Comparison of ENCODE assay signal across 1 cellular context in genomic region chr15:72163719-72164118, GRCh38.
TF ChIP-seq lines count a peak whose summit lies in the region.

No MANE protein-coding gene starts in this region.

TF ChIP-seq in HepG2, 621 proteins besides CTCF, POLR2A, EP300 and RAD21:
- TF ChIP-seq, protein P1, sequence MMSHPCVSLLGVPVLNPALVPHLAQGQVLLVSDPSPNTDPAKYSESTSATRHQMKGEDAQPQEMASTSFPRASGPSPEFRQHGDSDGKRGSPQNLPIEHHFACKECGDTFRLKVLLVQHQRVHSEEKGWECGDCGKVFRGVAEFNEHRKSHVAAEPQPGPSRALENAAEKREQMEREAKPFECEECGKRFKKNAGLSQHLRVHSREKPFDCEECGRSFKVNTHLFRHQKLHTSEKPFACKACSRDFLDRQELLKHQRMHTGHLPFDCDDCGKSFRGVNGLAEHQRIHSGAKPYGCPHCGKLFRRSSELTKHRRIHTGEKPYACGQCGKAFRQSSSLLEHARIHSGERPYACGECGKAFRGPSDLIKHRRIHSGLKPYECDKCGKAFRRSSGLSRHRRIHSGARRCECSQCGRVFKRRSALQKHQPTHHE (CRISPR knock-in tag; IDR thresholded peaks at IDR 0.05; ENCODE audit: borderline replicate concordance): no peak
- TF ChIP-seq RFX1 (IDR thresholded peaks at IDR 0.05) (peak; percentile 10; the same call in 1 of the 2 replicates), GTF3A (CRISPR knock-in tag; conservative IDR thresholded peaks at IDR 0.05) (no peak), DBP (CRISPR knock-in tag; IDR thresholded peaks at IDR 0.05; ENCODE audit: not compliant biosample characterization) (no peak), ZNF746 (CRISPR knock-in tag; IDR thresholded peaks at IDR 0.05) (no peak), MTF1 (CRISPR knock-in tag; IDR thresholded peaks at IDR 0.05) (no peak)
